ENCODE assay signal across 8 cellular contexts in the genomic region with DNA sequence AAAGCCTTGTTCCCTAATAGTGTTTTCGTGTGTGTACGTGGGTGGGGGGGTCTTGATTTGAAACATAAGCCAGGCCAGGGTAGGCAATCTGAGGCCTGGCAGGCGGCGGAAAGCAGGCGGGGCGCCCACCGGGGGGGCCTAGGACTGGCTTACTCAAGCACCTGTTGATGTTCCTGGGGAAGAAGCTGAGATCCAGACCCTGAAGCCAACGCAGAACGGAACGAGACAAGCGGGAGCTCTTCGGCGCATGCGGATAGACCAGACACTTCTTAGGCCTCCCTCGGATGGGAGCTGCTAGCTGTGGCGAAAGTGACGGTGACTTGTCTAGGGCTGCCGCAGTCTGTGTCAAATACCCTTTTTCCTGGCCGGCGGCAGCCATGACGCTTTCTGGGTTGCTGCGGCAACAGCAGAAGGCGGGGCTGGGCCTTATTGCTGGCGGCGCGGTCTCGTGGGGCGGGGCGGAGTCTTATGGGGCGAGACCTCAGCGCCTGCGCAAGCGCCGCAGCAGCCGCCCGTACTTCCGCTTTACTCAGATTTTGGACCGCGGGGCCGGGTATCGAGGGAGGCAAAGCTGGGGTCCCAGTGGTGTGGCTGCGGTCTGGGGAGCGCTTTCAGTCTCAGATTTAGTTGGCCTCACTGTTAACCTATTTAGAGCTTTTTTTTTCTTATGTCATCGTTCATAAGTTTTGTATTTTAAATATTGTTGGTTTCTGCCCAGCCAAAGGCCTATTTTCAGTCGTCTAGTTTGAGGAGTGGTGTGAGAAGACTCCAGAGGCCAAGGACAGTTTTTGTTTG. TPM values are rescaled to one million over a fixed set of nuclear protein-coding genes. Genes with fewer than 3 reads are reported as not detected.
A peak's percentile ranks its signal among the peaks of the same experiment; 100 is the strongest.
DNase-seq lines count a peak whose midpoint lies in the region; ATAC-seq and TF ChIP-seq lines count a peak whose summit lies in the region.

A gene (minus strand): TSS at position 402 of the 795 bp plus-strand sequence. CDS start 23 bp downstream, at position 379.

- ATAC-seq in HG02938 (IDR thresholded peaks at IDR 0.05; ENCODE audit: unreplicated experiment) = peak; percentile 96
- ATAC-seq in T-helper 17 cell = peak; percentile 98
- ATAC-seq in upper lobe of right lung = peak; percentile 99

- no peak for TF ChIP-seq CTCF in GM13976 (IDR thresholded peaks at IDR 0.05; ENCODE audit: borderline replicate concordance, control extremely low read depth, extremely low read depth, insufficient read depth, missing control alignments)
- no peak for TF ChIP-seq CTCF in left ventricle myocardium inferior (IDR thresholded peaks at IDR 0.05; ENCODE audit: borderline replicate concordance)
- no peak for TF ChIP-seq CTCF in upper lobe of right lung (IDR thresholded peaks at IDR 0.05)

- intact Hi-C loops in left ventricle myocardium inferior (cut with micrococcal nuclease) = no loop called here
- intact Hi-C loops in posterior vena cava (cut with DNase I) = loop anchor here in 1 of 2 donors (10.0 kb wide), 1 partner anchor 79 kb away; no protein-coding TSS in a partner anchor
- intact Hi-C loops in upper lobe of right lung (cut with DNase I) = no loop called here

- H3K4me1 ChIP-seq in left ventricle myocardium inferior (peaks cover 14% of the 10 kb centered on the region), upper lobe of right lung (no peaks in the 10 kb centered on the region)

- H3K36me3 ChIP-seq in left ventricle myocardium inferior (no peaks in the 10 kb centered on the region), upper lobe of right lung (no peaks in the 10 kb centered on the region)

- H3K4me3 Mint-ChIP-seq in T-helper 17 cell = peak within 1 kb of the TSS; percentile 86

- no peaks in the 10 kb centered on the region for H3K36me3 Mint-ChIP-seq in T-helper 17 cell (ENCODE audit: low read depth)

- H3K4me1 Mint-ChIP-seq in T-helper 17 cell = peaks cover 8% of the 10 kb centered on the region

- DNase-seq in GM13976 (ENCODE audit: low spot score) (peak; percentile 95), NCI-H1694 treated with DMSO at 0.1 percent for 48 hours (lab: John Stamatoyannopoulos, UW) (peak; percentile 58), T-helper 17 cell (peak; percentile 87 to 93 (median 87)), left ventricle myocardium inferior (peak; percentile 94), posterior vena cava (ENCODE audit: low spot score) (peak; percentile 98), upper lobe of right lung (peak; percentile 98)

- H3K27ac Mint-ChIP-seq in T-helper 17 cell = peak within 1 kb of the TSS; percentile 89

- H3K4me3 ChIP-seq in left ventricle myocardium inferior (peak within 1 kb of the TSS; percentile 74), upper lobe of right lung (peak within 1 kb of the TSS; percentile 74)

- H3K9me3 ChIP-seq in T-helper 17 cell (ENCODE audit: control insufficient read depth, low read length, poor library complexity, severe bottlenecking) (no peaks in the 10 kb centered on the region), left ventricle myocardium inferior (replicated peaks) (no peaks in the 10 kb centered on the region), upper lobe of right lung (no peaks in the 10 kb centered on the region)

- H3K27me3 ChIP-seq in left ventricle myocardium inferior (ENCODE audit: low read depth) (no peaks in the 10 kb centered on the region), upper lobe of right lung (no peaks in the 10 kb centered on the region)

- peak within 1 kb of the TSS; percentile 70 for H3K27ac ChIP-seq in angular gyrus (ENCODE audit: low read depth, low read length)
- peak within 1 kb of the TSS; percentile 84 for H3K27ac ChIP-seq in left ventricle myocardium inferior (replicated peaks)
- H3K27ac ChIP-seq in upper lobe of right lung = peak within 1 kb of the TSS; percentile 72

- in situ Hi-C loops in GM13976 (cut with MboI; ENCODE audit: low sequenced_read_pairs, unreplicated experiment) = no loop called here

- peaks cover 30% of the 10 kb centered on the region for H3K27me3 Mint-ChIP-seq in T-helper 17 cell

RNA-seq across cellular contexts. Expression of the gene that starts here (rescaled TPM):
- total RNA-seq in T-helper 17 cell (not detected), left ventricle myocardium inferior (0.55 TPM), posterior vena cava (under 1 TPM in 1 of 2 donors, not detected in 1; 0.76 TPM), upper lobe of right lung (not detected)

Comparison
In these comparisons a context has a peak if more than half of its experiments do, and no peak if none do; other contexts are left out.
1. Peak in every context shown above with its lines: DNase-seq, ATAC-seq, H3K4me3 ChIP-seq and H3K27ac ChIP-seq.
2. Peak in DNase-seq and ATAC-seq in T-helper 17 cell; RNA of the gene not detected or under 1 TPM.
3. Peak in DNase-seq, H3K4me3 ChIP-seq and H3K27ac ChIP-seq in left ventricle myocardium inferior; RNA of the gene not detected or under 1 TPM.
4. Peak in DNase-seq in posterior vena cava; RNA of the gene not detected or under 1 TPM.
5. Peak in DNase-seq, ATAC-seq, H3K4me3 ChIP-seq and H3K27ac ChIP-seq in upper lobe of right lung; RNA of the gene not detected or under 1 TPM.